27 cellular contexts compared by ENCODE assay signal in genomic region chr7:43022008-43022407, GRCh38.
"Had no signal": no experiment of that assay in that cellular context is flagged by ENCODE, and none has a peak within 500 bp of the region (broad histone marks: within the 10 kb centered on the region; RNA-seq: fewer than 3 reads in every experiment).

No MANE protein-coding gene starts in this region.

- H3K4me3 ChIP-seq: heart right ventricle, lower lobe of right lung, ovary, right atrium auricular region, right lobe of liver, stomach, testis, thyroid gland, transverse colon, upper lobe of right lung had no signal

- H3K27me3 ChIP-seq: ovary, right atrium auricular region, right lobe of liver, stomach, testis, thyroid gland, transverse colon, upper lobe of right lung had no signal

- DNase-seq: heart right ventricle; hippocampal formation; kidney glomerular epithelial cell; left cardiac atrium; left ventricle myocardium superior; lower lobe of right lung; mammary epithelial cell; mesenchymal stem cell; naive B cell; natural killer cell; ovary; right lobe of liver; stimulated activated CD4-positive, alpha-beta T cell treated with anti-CD3 and anti-CD28 coated beads, Interleukin-12 subunit alpha, Interleukin-12 subunit beta, amount 100 ng/mL, for 4 hours; stimulated activated CD4-positive, alpha-beta T cell treated with anti-CD3 and anti-CD28 coated beads, Interleukin-15, amount 100 ng/mL, for 24 hours; stimulated activated CD4-positive, alpha-beta T cell treated with anti-CD3 and anti-CD28 coated beads, Interleukin-2, amount 100 ng/mL, for 24 hours; stimulated activated CD4-positive, alpha-beta T cell treated with anti-CD3 and anti-CD28 coated beads, Interleukin-4, amount 100 ng/mL, for 1 hour; stimulated activated naive B cell treated with anti-CD40 and anti-IgM and Interleukin-4, amounts not matched to agents 10 μg/mL and 1 μg/mL and 100 μg/mL, for 72 hours; stimulated activated naive CD8-positive, alpha-beta T cell treated with anti-CD3 and anti-CD28 coated beads, Interleukin-15, Interleukin-2, amounts not matched to agents 100 U/mL and 50 U/mL, for 24 hours; stomach; testis; thyroid gland; transverse colon; upper lobe of right lung had no signal

- FAIRE-seq: keratinocyte, urothelium cell line had no signal

- H3K9me3 ChIP-seq: heart right ventricle, lower lobe of right lung, ovary, right atrium auricular region, right lobe of liver, stomach, testis, thyroid gland, transverse colon, upper lobe of right lung had no signal

- ATAC-seq: heart right ventricle; left cardiac atrium; left lobe of liver; left ventricle myocardium superior; lower lobe of right lung; natural killer cell; right lobe of liver; stimulated activated naive B cell treated with anti-CD40 and anti-IgM and Interleukin-4, amounts not matched to agents 10 μg/mL and 1 μg/mL and 100 μg/mL, for 72 hours; stimulated activated naive CD8-positive, alpha-beta T cell treated with anti-CD3 and anti-CD28 coated beads, Interleukin-15, Interleukin-2, amounts not matched to agents 100 U/mL and 50 U/mL, for 24 hours; upper lobe of right lung had no signal

- H3K27ac ChIP-seq: heart right ventricle, lower lobe of right lung, ovary, right atrium auricular region, right lobe of liver, stomach, testis, thyroid gland, transverse colon, upper lobe of right lung had no signal

- H3K36me3 ChIP-seq: heart right ventricle, lower lobe of right lung, ovary, right atrium auricular region, right lobe of liver, stomach, thyroid gland, transverse colon, upper lobe of right lung had no signal

- H3K4me1 ChIP-seq: heart right ventricle, lower lobe of right lung, right atrium auricular region, right lobe of liver, stomach, testis, thyroid gland, transverse colon, upper lobe of right lung had no signal
